In the genomic region with DNA sequence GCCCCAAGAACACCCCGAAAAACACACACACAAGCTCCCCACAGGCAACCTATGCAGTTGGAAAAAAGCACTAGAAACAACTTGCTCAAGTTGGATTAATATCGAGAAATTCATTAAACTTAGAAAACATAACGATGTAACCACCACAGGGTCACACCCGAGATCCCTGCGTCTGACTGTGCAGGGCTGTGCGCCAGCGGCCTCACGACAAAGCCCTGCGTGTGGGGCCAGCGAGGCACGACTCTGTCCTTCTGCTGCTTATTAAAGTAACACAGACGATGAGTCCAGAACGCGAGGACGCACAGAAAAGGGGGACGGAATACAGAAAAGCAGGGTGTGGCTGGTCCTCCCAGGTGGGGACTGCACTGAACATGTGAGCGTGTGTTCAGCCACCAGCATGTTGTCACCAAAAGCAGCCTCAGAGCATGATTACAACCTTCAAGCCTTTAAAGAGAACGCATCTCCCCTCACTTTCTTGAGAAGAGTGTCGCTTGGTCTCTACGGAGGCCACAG, we compare ENCODE assay signal across 22 cellular contexts. TPM values are rescaled to one million over a fixed set of nuclear protein-coding genes. Genes with fewer than 3 reads are reported as not detected.
DNase-seq lines count a peak whose midpoint lies in the region; ATAC-seq and TF ChIP-seq lines count a peak whose summit lies in the region.
"Had no signal": no experiment of that assay in that cellular context is flagged by ENCODE, and none has a peak within 500 bp of the region (broad histone marks: within the 10 kb centered on the region; RNA-seq: fewer than 3 reads in every experiment).

No MANE protein-coding gene starts in this region.

- H3K27ac ChIP-seq in heart left ventricle (peak overlapping the region in 4 of 12 donors; percentile 34 to 67 (median 46)), WERI-Rb-1 (peak overlapping the region; percentile 33), iPS-20b (ENCODE audit: low read length) (peak overlapping the region; percentile 39)
- H3K27ac ChIP-seq: esophagus squamous epithelium, KMS-11, prostate gland had no signal

- H3K36me3 ChIP-seq in heart left ventricle (peaks cover 0 to 45% (median 22%) of the 10 kb centered on the region in 9 donors), WERI-Rb-1 (peaks cover 32% of the 10 kb centered on the region), iPS-20b (ENCODE audit: insufficient read depth, low read depth, low read length) (peaks cover 14% of the 10 kb centered on the region; the same call in 1 of the 2 replicates)
- H3K36me3 ChIP-seq: HAP-1, prostate gland had no signal

- TF ChIP-seq CTCF in heart left ventricle (IDR thresholded peaks at IDR 0.05), result no peak
- TF ChIP-seq CTCF in WERI-Rb-1 (IDR thresholded peaks at IDR 0.05; ENCODE audit: low read depth, low read length), result no peak

- H3K4me3 ChIP-seq in heart left ventricle, result no peak overlapping the region
- H3K4me3 ChIP-seq in WERI-Rb-1 (ENCODE audit: low read depth, low read length), result no peak overlapping the region
- H3K4me3 ChIP-seq in iPS-20b (ENCODE audit: low read length), result no peak overlapping the region
- H3K4me3 ChIP-seq: esophagus squamous epithelium, HAP-1, prostate gland had no signal

- no peaks in the 10 kb centered on the region for H3K9me3 ChIP-seq in heart left ventricle
- no peaks in the 10 kb centered on the region for H3K9me3 ChIP-seq in WERI-Rb-1 (ENCODE audit: severe bottlenecking)
- H3K9me3 ChIP-seq in iPS-20b (ENCODE audit: insufficient read depth, low read depth, low read length), result no peaks in the 10 kb centered on the region
- H3K9me3 ChIP-seq: esophagus squamous epithelium, HAP-1, prostate gland had no signal

- no peak for TF ChIP-seq POLR2A in heart left ventricle (IDR thresholded peaks at IDR 0.05)
- no peak for TF ChIP-seq POLR2A in GM18505 (IDR thresholded peaks at IDR 0.05; ENCODE audit: borderline replicate concordance, extremely low read depth, insufficient read depth, insufficient read length)

- peak; percentile 64 for DNase-seq in left ventricle myocardium superior
- no peak for DNase-seq in heart left ventricle
- DNase-seq in WERI-Rb-1, result no peak
- no peak for DNase-seq in sciatic nerve (ENCODE audit: low spot score)
- no peak for DNase-seq in AG08396 (ENCODE audit: low spot score)
- DNase-seq: activated CD4-positive, alpha-beta T cell treated with anti-CD3 and anti-CD28 coated beads for 4 hours; activated effector memory CD4-positive, alpha-beta T cell treated with Interleukin-2 at 50 U/mL for 16 hours; DMS 273 treated with DMSO at 0.1 percent for 48 hours; effector memory CD8-positive, alpha-beta T cell; esophagus squamous epithelium; NCI-H187 treated with DMSO at 0.1 percent for 48 hours; NCI-H345; NCI-H82; SHP77; substantia nigra had no signal

- H3K27me3 ChIP-seq in heart left ventricle (no peaks in the 10 kb centered on the region), WERI-Rb-1 (ENCODE audit: insufficient read depth, low read depth, severe bottlenecking) (no peaks in the 10 kb centered on the region), iPS-20b (ENCODE audit: insufficient read depth, low read length) (no peaks in the 10 kb centered on the region)
- H3K27me3 ChIP-seq: esophagus squamous epithelium had no signal

- 61 to 84% (median 68%) methylated on average over 20 of the region's 20 CpGs for WGBS in heart left ventricle, 4 donors

- intact Hi-C loops in left ventricle myocardium superior (cut with micrococcal nuclease), result no loop called here
- intact Hi-C loops in heart left ventricle (cut with DNase I), result no loop called here
- intact Hi-C loops in sciatic nerve (cut with DNase I), result no loop called here

- H3K4me1 ChIP-seq in heart left ventricle (peaks cover 11 to 74% (median 45%) of the 10 kb centered on the region in 12 donors), iPS-20b (ENCODE audit: insufficient read depth, low read length) (peaks cover 29% of the 10 kb centered on the region; the same call in 1 of the 2 replicates)

- ATAC-seq in left ventricle myocardium superior (peak; percentile 11), heart left ventricle (no peak), sciatic nerve (no peak), GM18519 (IDR thresholded peaks at IDR 0.05; ENCODE audit: low FRiP score, unreplicated experiment) (no peak), GM18505 (IDR thresholded peaks at IDR 0.05; ENCODE audit: unreplicated experiment) (no peak)
- ATAC-seq: effector memory CD8-positive, alpha-beta T cell; natural killer cell treated with Interleukin-12 subunit alpha and Interleukin-12 subunit beta and Interleukin-15 and Interleukin-18, amount 100 ng/mL, for 72 hours had no signal

- H3K9ac ChIP-seq in iPS-20b (ENCODE audit: low read depth, low read length), result peak overlapping the region; percentile 8; the same call in 1 of the 2 replicates
- H3K9ac ChIP-seq: KMS-11 had no signal

RNA-seq across cellular contexts. Expression of gene SLC12A7, which starts 14.4 kb away (rescaled TPM):
- total RNA-seq in left ventricle myocardium superior, result 230 TPM
- 100 to 1,000 TPM in 7 of 9 donors, 10 to 100 TPM in 2; 77.0 to 159 (median 132) TPM for total RNA-seq in heart left ventricle
- 10 to 100 TPM; 66.3 to 74.5 TPM for polyA plus RNA-seq in heart left ventricle
- total RNA-seq in sciatic nerve, result 31.7 TPM
